23 cellular contexts compared by ENCODE assay signal in the genomic region with DNA sequence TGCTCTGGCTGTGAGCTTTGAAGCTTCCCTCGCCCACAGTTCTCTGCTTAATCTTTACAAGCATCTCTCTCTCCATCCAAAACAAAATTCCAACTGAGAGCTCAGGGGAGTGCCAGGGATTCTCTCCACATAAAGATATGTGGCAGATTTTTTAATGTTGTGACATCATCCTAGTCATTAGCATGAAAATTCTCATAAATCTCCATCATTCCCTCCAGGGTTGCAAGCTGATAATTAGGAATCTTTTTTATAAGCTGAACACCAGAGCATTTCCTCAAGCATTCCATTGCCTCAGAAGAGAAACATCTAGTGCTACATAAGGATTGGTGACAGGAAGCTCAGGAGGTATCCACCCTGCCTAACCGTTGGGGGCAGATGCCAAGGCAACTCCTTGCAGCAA.
"Had no signal": no experiment of that assay in that cellular context is flagged by ENCODE, and none has a peak within 500 bp of the region (broad histone marks: within the 10 kb centered on the region; RNA-seq: fewer than 3 reads in every experiment).

No MANE protein-coding gene starts in this region.

- H3K27ac Mint-ChIP-seq: dendritic cell treated with granulocyte-macrophage colony-stimulating factor and Interleukin-4, amounts not matched to agents 40 ng/mL and 50 ng/mL, for 4 days; effector memory CD8-positive, alpha-beta T cell; memory B cell; mesothelial cell of epicardium; naive B cell had no signal

- H3K9me3 Mint-ChIP-seq: mesothelial cell of epicardium had no signal

- H3K36me3 ChIP-seq: colonic mucosa, esophagus squamous epithelium, gastrocnemius medialis, heart right ventricle, left lung, lower lobe of right lung had no signal

- H3K27ac ChIP-seq: colonic mucosa, epithelial cell of prostate, esophagus squamous epithelium, gastrocnemius medialis, heart right ventricle, left lung, lower lobe of right lung had no signal

- H3K4me1 Mint-ChIP-seq: memory B cell, mesothelial cell of epicardium, naive B cell had no signal

- DNase-seq: colonic mucosa; cortex of kidney; effector CD8-positive, alpha-beta T cell; effector memory CD8-positive, alpha-beta T cell; erythroblast; esophagus squamous epithelium; foreskin fibroblast; foreskin melanocyte; gastrocnemius medialis; glutamatergic neuron; head of caudate nucleus; heart right ventricle; hippocampal formation; left cardiac atrium; left lung; left ventricle myocardium superior; lower lobe of right lung; mucosa of descending colon; naive B cell had no signal

- H3K36me3 Mint-ChIP-seq: memory B cell, mesothelial cell of epicardium, naive B cell had no signal

- H3K4me1 ChIP-seq: colonic mucosa, esophagus squamous epithelium, gastrocnemius medialis, heart right ventricle, left lung, lower lobe of right lung had no signal

- H3K27me3 Mint-ChIP-seq: dendritic cell treated with granulocyte-macrophage colony-stimulating factor and Interleukin-4, amounts not matched to agents 40 ng/mL and 50 ng/mL, for 4 days; effector memory CD8-positive, alpha-beta T cell; memory B cell; naive B cell had no signal

- H3K9me3 ChIP-seq: colonic mucosa, esophagus squamous epithelium, gastrocnemius medialis, heart right ventricle, lower lobe of right lung, mucosa of descending colon had no signal

- H3K4me3 ChIP-seq: colonic mucosa, esophagus squamous epithelium, gastrocnemius medialis, heart right ventricle, left lung, lower lobe of right lung, mucosa of descending colon had no signal

- H3K27me3 ChIP-seq: colonic mucosa, esophagus squamous epithelium, gastrocnemius medialis, left lung had no signal

- H3K4me3 Mint-ChIP-seq: dendritic cell treated with granulocyte-macrophage colony-stimulating factor and Interleukin-4, amounts not matched to agents 40 ng/mL and 50 ng/mL, for 4 days; effector memory CD8-positive, alpha-beta T cell; memory B cell; mesothelial cell of epicardium; naive B cell had no signal
